8 cellular contexts compared by ENCODE assay signal in the genomic region with DNA sequence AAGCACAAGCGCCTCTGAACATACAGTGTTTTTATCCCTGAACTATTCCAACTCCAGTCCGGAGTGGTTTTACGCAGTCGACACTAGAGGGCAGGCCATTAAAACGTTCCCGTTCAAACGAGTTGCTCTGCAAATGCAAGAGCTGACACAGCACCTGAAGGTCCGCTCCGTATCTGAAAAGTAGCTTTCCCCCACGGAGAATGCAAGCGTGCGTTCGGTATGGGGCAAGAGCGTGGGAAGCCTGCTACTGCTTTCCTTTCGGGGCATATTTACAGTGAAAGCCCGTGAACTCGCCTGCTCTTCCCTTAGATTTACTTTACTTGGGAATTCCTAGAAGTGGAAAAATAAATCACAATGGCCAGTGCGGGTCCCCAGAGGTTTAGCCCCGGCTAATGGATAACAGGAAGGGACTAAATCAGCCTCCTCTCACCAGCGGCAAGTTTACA.
DNase-seq lines count a peak whose midpoint lies in the region; ATAC-seq and TF ChIP-seq lines count a peak whose summit lies in the region.

No MANE protein-coding gene starts in this region.

- intact Hi-C loops in activated CD4-positive, alpha-beta T cell treated with anti-CD3 and anti-CD28 coated beads, Interleukin-2, amount 10 ng/mL, durations not matched to agents 24 days and 14 days (cut with micrococcal nuclease), result loop anchor here (1.0 to 10.0 kb wide), 8 partner anchors 21 to 589 kb away; a partner anchor contains a TSS
- intact Hi-C loops in right lobe of liver (cut with DNase I), result no loop called here

- DNase-seq in AML-193 (lab: John Stamatoyannopoulos, UW) (peak; percentile 58 to 68), NCI-H510A (lab: John Stamatoyannopoulos, UW) (peak; percentile 55), dermis blood vessel endothelial cell (peak; percentile 96), right lobe of liver (peak; percentile 63 to 78 (median 69))
- peak; percentile 92 for DNase-seq in activated CD4-positive, alpha-beta T cell treated with anti-CD3 and anti-CD28 coated beads, Interleukin-2, amount 10 ng/mL, durations not matched to agents 24 days and 14 days
- DNase-seq in stimulated activated CD4-positive, alpha-beta T cell treated with anti-CD3 and anti-CD28 coated beads, Interleukin-4, amount 100 ng/mL, for 24 hours, result peak; percentile 82

- ATAC-seq in GM18873 (IDR thresholded peaks at IDR 0.05; ENCODE audit: low FRiP score, unreplicated experiment) (peak; percentile 96), HG03159 (IDR thresholded peaks at IDR 0.05; ENCODE audit: unreplicated experiment) (peak; percentile 95), right lobe of liver (peak; percentile 98 to 99 (median 99))

- TF ChIP-seq POLR2A in right lobe of liver (IDR thresholded peaks at IDR 0.05), result no peak

- H3K27me3 ChIP-seq in right lobe of liver, result no peaks in the 10 kb centered on the region

- peaks cover 7% of the 10 kb centered on the region for H3K9me3 Mint-ChIP-seq in activated CD4-positive, alpha-beta T cell treated with anti-CD3 and anti-CD28 coated beads, Interleukin-2, amount 10 ng/mL, durations not matched to agents 24 days and 14 days

- peak; percentile 66 to 79 (median 76) for TF ChIP-seq CTCF in right lobe of liver (IDR thresholded peaks at IDR 0.05)

- H3K27me3 Mint-ChIP-seq in activated CD4-positive, alpha-beta T cell treated with anti-CD3 and anti-CD28 coated beads, Interleukin-2, amount 10 ng/mL, durations not matched to agents 24 days and 14 days, result no peaks in the 10 kb centered on the region

- no peak overlapping the region for H3K27ac ChIP-seq in right lobe of liver

- peak overlapping the region; percentile 79 for H3K4me3 Mint-ChIP-seq in activated CD4-positive, alpha-beta T cell treated with anti-CD3 and anti-CD28 coated beads, Interleukin-2, amount 10 ng/mL, durations not matched to agents 24 days and 14 days

- H3K4me1 Mint-ChIP-seq in activated CD4-positive, alpha-beta T cell treated with anti-CD3 and anti-CD28 coated beads, Interleukin-2, amount 10 ng/mL, durations not matched to agents 24 days and 14 days, result peaks cover 33% of the 10 kb centered on the region

- H3K4me3 ChIP-seq in right lobe of liver, result peak overlapping the region; percentile 22 to 31 (median 26)

- peaks cover 23% of the 10 kb centered on the region for H3K36me3 Mint-ChIP-seq in activated CD4-positive, alpha-beta T cell treated with anti-CD3 and anti-CD28 coated beads, Interleukin-2, amount 10 ng/mL, durations not matched to agents 24 days and 14 days (ENCODE audit: low read depth)

- peak overlapping the region; percentile 38 for H3K27ac Mint-ChIP-seq in activated CD4-positive, alpha-beta T cell treated with anti-CD3 and anti-CD28 coated beads, Interleukin-2, amount 10 ng/mL, durations not matched to agents 24 days and 14 days

- H3K36me3 ChIP-seq in right lobe of liver, result no peaks in the 10 kb centered on the region

- WGBS in right lobe of liver (ENCODE audit: insufficient coverage, low coverage, low lambda C conversion rate, missing lambda C conversion rate), result 0% methylated on average over 13 of the region's 20 CpGs

- no peaks in the 10 kb centered on the region for H3K9me3 ChIP-seq in right lobe of liver

- no peaks in the 10 kb centered on the region for H3K4me1 ChIP-seq in right lobe of liver
